ENCODE assay signal across 8 cellular contexts in the genomic region with DNA sequence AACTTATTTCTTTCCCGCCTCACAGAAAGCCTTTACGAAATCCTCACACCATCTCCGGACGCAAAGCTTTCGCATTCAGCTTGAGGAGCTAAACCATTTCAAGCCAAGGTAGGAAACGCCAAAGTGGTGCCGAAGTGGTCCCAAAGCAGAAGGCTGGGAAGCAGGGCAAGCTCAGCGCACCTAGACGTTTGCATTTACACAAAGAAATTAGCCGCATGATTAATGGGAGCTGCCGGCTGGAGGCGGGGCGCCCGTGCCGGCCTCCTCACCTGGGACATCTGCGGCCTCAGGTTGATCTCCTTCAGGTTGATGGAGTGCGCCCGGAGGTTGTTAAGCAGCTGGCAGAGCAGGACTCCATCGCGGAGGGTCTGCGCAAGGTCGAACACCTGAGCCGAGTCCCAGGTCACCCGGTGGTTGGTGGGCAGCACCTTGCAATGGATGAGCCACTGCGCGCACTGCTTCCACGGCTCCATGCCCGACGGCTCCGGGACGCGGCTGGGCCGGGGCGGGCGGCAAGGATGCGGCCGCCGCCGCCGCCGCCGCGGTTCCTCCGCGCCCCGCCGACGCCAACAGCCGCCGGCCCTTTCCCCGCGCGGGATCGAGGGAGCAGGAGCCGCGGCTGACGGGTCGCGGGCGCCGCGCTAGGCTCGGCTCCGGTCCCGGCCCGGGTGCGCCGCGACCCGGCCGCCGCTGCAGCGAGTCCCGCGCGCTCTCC. TPM values are rescaled to one million over a fixed set of nuclear protein-coding genes. Genes with fewer than 3 reads are reported as not detected.
DNase-seq lines count a peak whose midpoint lies in the region; ATAC-seq and TF ChIP-seq lines count a peak whose summit lies in the region.

No MANE protein-coding gene starts in this region.

- peak overlapping the region; percentile 37 for H3K27ac ChIP-seq in CD4-positive, alpha-beta memory T cell (ENCODE audit: low read depth, low read length)
- peak overlapping the region; percentile 67 for H3K27ac ChIP-seq in naive thymus-derived CD4-positive, alpha-beta T cell (ENCODE audit: low read depth, low read length)
- peak overlapping the region; percentile 72 to 85 (median 84) for H3K27ac ChIP-seq in upper lobe of left lung

- H3K4me1 Mint-ChIP-seq in CD4-positive, alpha-beta memory T cell = peaks cover 15 to 34% (median 24%) of the 10 kb centered on the region in 4 donors
- H3K4me1 Mint-ChIP-seq in naive thymus-derived CD4-positive, alpha-beta T cell = peaks cover 12 to 39% (median 24%) of the 10 kb centered on the region in 7 donors

- no peak for TF ChIP-seq POLR2A in upper lobe of left lung (IDR thresholded peaks at IDR 0.05)

- H3K36me3 Mint-ChIP-seq in CD4-positive, alpha-beta memory T cell = peaks cover 0 to 12% of the 10 kb centered on the region in 2 donors
- peaks cover 0 to 4% (median 2%) of the 10 kb centered on the region in 5 donors for H3K36me3 Mint-ChIP-seq in naive thymus-derived CD4-positive, alpha-beta T cell

- H3K4me1 ChIP-seq in CD4-positive, alpha-beta memory T cell (ENCODE audit: insufficient read depth, low read length) = peaks cover 21% of the 10 kb centered on the region
- H3K4me1 ChIP-seq in naive thymus-derived CD4-positive, alpha-beta T cell (ENCODE audit: control insufficient read depth in 2 of 2, insufficient read depth in 2 of 2, low read length in 2 of 2) = peaks cover 11% of the 10 kb centered on the region in 2 donors
- peaks cover 3 to 32% (median 22%) of the 10 kb centered on the region in 4 donors for H3K4me1 ChIP-seq in upper lobe of left lung

- no peaks in the 10 kb centered on the region for H3K36me3 ChIP-seq in CD4-positive, alpha-beta memory T cell (ENCODE audit: insufficient read depth, low read length)
- no peaks in the 10 kb centered on the region for H3K36me3 ChIP-seq in naive thymus-derived CD4-positive, alpha-beta T cell (ENCODE audit: control insufficient read depth in 2 of 3, insufficient read depth in 3 of 3, low read length in 3 of 3)
- H3K36me3 ChIP-seq in upper lobe of left lung = no peaks in the 10 kb centered on the region

- intact Hi-C loops in CD4-positive, alpha-beta memory T cell (cut with micrococcal nuclease) = loop anchor here (1.0 to 10.0 kb wide), 5 partner anchors 70 to 235 kb away; no protein-coding TSS in a partner anchor
- intact Hi-C loops in naive thymus-derived CD4-positive, alpha-beta T cell (cut with micrococcal nuclease) = loop anchor here (1.0 to 10.0 kb wide), 9 partner anchors 114 to 907 kb away; partner anchors contain the start of genes PRMT6 (in 1 of the 2) and SLC25A24 (in 1 of the 2)

- POLR2A ChIA-PET in CD4-positive, alpha-beta memory T cell (lab: Charles Lee; ENCODE audit: partially characterized antibody) = interaction anchor here (1.0 to 2.7 kb wide), 7 partner anchors 10 to 179 kb away, joined by 3 to 10 read pairs (median 4); no protein-coding TSS in a partner anchor
- POLR2A ChIA-PET in naive thymus-derived CD4-positive, alpha-beta T cell (lab: Charles Lee) = interaction anchor here (1.1 to 1.7 kb wide), 3 partner anchors 83 to 235 kb away, joined by 3 to 5 read pairs (median 4); partner anchors contain the start of gene SLC25A24

- H3K9me3 Mint-ChIP-seq in CD4-positive, alpha-beta memory T cell = peaks cover 0 to 4% (median 0%) of the 10 kb centered on the region in 8 donors
- peaks cover 0 to 2% (median 0%) of the 10 kb centered on the region in 11 donors for H3K9me3 Mint-ChIP-seq in naive thymus-derived CD4-positive, alpha-beta T cell

- 0% methylated on average over 9 to 17 of the region's 76 CpGs for WGBS in upper lobe of left lung, 2 donors

- TF ChIP-seq EP300 in upper lobe of left lung (IDR thresholded peaks at IDR 0.05) = no peak

- H3K4me3 ChIP-seq in CD4-positive, alpha-beta memory T cell (ENCODE audit: low read length in 2 of 2) = peak overlapping the region; percentile 48 to 78
- H3K4me3 ChIP-seq in epithelial cell of esophagus (ENCODE audit: low read length) (peak overlapping the region; percentile 35), upper lobe of left lung (peak overlapping the region; percentile 62 to 77 (median 68))
- peak overlapping the region; percentile 87 for H3K4me3 ChIP-seq in naive thymus-derived CD4-positive, alpha-beta T cell (ENCODE audit: low read length)

- TF ChIP-seq CTCF in epithelial cell of esophagus (IDR thresholded peaks at IDR 0.05; ENCODE audit: insufficient read depth, low read depth, low read length, missing control alignments) (no peak), upper lobe of left lung (IDR thresholded peaks at IDR 0.05) (no peak)

- CTCF ChIA-PET in CD4-positive, alpha-beta memory T cell (lab: Charles Lee; ENCODE audit: partially characterized antibody) = interaction anchor here (0.9 to 2.4 kb wide), 13 partner anchors 8 to 181 kb away, joined by 3 to 24 read pairs (median 4); no protein-coding TSS in a partner anchor
- CTCF ChIA-PET in naive thymus-derived CD4-positive, alpha-beta T cell (lab: Charles Lee) = interaction anchor here (0.5 to 1.6 kb wide), 7 partner anchors 10 to 1224 kb away, joined by 3 to 10 read pairs (median 3); no protein-coding TSS in a partner anchor

- ATAC-seq in HG03280 (IDR thresholded peaks at IDR 0.05; ENCODE audit: unreplicated experiment) (peak; percentile 11), upper lobe of left lung (ENCODE audit: low FRiP score in 2 of 2) (peak in 1 of 2 donors; percentile 20), GM21447 (IDR thresholded peaks at IDR 0.05; ENCODE audit: unreplicated experiment) (no peak)
- peak; percentile 18 for ATAC-seq in naive thymus-derived CD4-positive, alpha-beta T cell

- in situ Hi-C loops in KBM-7 (cut with MboI; ENCODE audit: low pct_unique_long_range_greater_than_20kb, low sequenced_read_pairs) = no loop called here

- H3K9me3 ChIP-seq in CD4-positive, alpha-beta memory T cell (ENCODE audit: control insufficient read depth in 1 of 2, low read length in 2 of 2) = no peaks in the 10 kb centered on the region
- no peaks in the 10 kb centered on the region for H3K9me3 ChIP-seq in naive thymus-derived CD4-positive, alpha-beta T cell (ENCODE audit: control insufficient read depth in 2 of 3, low read length in 3 of 3)
- H3K9me3 ChIP-seq in upper lobe of left lung = no peaks in the 10 kb centered on the region

- peaks cover 3 to 5% of the 10 kb centered on the region in 2 donors for H3K27me3 Mint-ChIP-seq in CD4-positive, alpha-beta memory T cell
- peaks cover 0 to 3% (median 0%) of the 10 kb centered on the region in 5 donors for H3K27me3 Mint-ChIP-seq in naive thymus-derived CD4-positive, alpha-beta T cell

- peak overlapping the region; percentile 90 to 99 (median 93) for H3K4me3 Mint-ChIP-seq in CD4-positive, alpha-beta memory T cell
- peak overlapping the region; percentile 91 to 99 (median 98) for H3K4me3 Mint-ChIP-seq in naive thymus-derived CD4-positive, alpha-beta T cell

- DNase-seq in CD4-positive, alpha-beta memory T cell = peak in 4 of 5 donors; percentile 13 to 27 (median 26)
- peak; percentile 26 to 36 for DNase-seq in activated CD4-positive, alpha-beta T cell treated with anti-CD3 and anti-CD28 coated beads, Interleukin-2, amount 50 U/mL, for 48 hours
- DNase-seq in epithelial cell of esophagus (ENCODE audit: low read depth) (peak; percentile 54), upper lobe of left lung (peak; percentile 26 to 86), KBM-7 (no peak)
- DNase-seq in naive thymus-derived CD4-positive, alpha-beta T cell = peak in 8 of 9 donors; percentile 10 to 42 (median 32)

- H3K27me3 ChIP-seq in CD4-positive, alpha-beta memory T cell (ENCODE audit: insufficient read depth, low read length) = no peaks in the 10 kb centered on the region
- no peaks in the 10 kb centered on the region for H3K27me3 ChIP-seq in naive thymus-derived CD4-positive, alpha-beta T cell (ENCODE audit: control insufficient read depth in 2 of 2, insufficient read depth in 2 of 2, low read length in 2 of 2)
- no peaks in the 10 kb centered on the region for H3K27me3 ChIP-seq in upper lobe of left lung

- peak overlapping the region; percentile 72 to 93 (median 89) for H3K27ac Mint-ChIP-seq in CD4-positive, alpha-beta memory T cell
- peak overlapping the region; percentile 79 to 98 (median 92) for H3K27ac Mint-ChIP-seq in naive thymus-derived CD4-positive, alpha-beta T cell

RNA-seq across cellular contexts. Expression of gene VAV3, which starts 0.4 kb away (rescaled TPM):
- total RNA-seq in CD4-positive, alpha-beta memory T cell = 1 to 10 TPM; 1.6 to 2.9 TPM
- polyA plus RNA-seq in CD4-positive, alpha-beta memory T cell = 1 to 10 TPM in 1 of 2 donors, under 1 TPM in 1; 0.43 to 2.0 TPM
- total RNA-seq in naive thymus-derived CD4-positive, alpha-beta T cell = 10 to 100 TPM in 1 of 5 experiments, 1 to 10 TPM in 4; 1.4 to 23.2 (median 2.8) TPM
- polyA plus RNA-seq in naive thymus-derived CD4-positive, alpha-beta T cell = 1 to 10 TPM; 1.3 to 2.1 TPM
- total RNA-seq in upper lobe of left lung = 10 to 100 TPM in 2 of 6 donors, 1 to 10 TPM in 4; 5.9 to 13.6 (median 7.8) TPM

Comparison
In these comparisons a context has a peak if more than half of its experiments do, and no peak if none do; other contexts are left out.
1. H3K4me3 ChIP-seq: peak in every context shown above with its lines; median percentile 87 in naive thymus-derived CD4-positive, alpha-beta T cell; 68 in upper lobe of left lung; 63 in CD4-positive, alpha-beta memory T cell; 35 in epithelial cell of esophagus.